ENCODE assay signal across 8 cellular contexts in genomic region chr11:45771942-45772522, GRCh38. TPM values are rescaled to one million over a fixed set of nuclear protein-coding genes. Genes with fewer than 3 reads are reported as not detected.
DNase-seq lines count a peak whose midpoint lies in the region; ATAC-seq and TF ChIP-seq lines count a peak whose summit lies in the region.

No MANE protein-coding gene starts in this region.

- peak overlapping the region; percentile 68 to 69 for H3K9ac ChIP-seq in duodenal mucosa (ENCODE audit: low read depth in 1 of 2, low read length in 2 of 2)

- H3K4me3 ChIP-seq in duodenal mucosa (ENCODE audit: low read depth in 1 of 2, low read length in 2 of 2), result peak overlapping the region; percentile 81 to 90
- peak overlapping the region; percentile 27 for H3K4me3 ChIP-seq in lung

- peak; percentile 77 for TF ChIP-seq CTCF in lung (IDR thresholded peaks at IDR 0.05; ENCODE audit: control extremely low read depth, extremely low read depth)

- H3K36me3 ChIP-seq in duodenal mucosa (ENCODE audit: control insufficient read depth in 1 of 2, insufficient read depth in 2 of 2, low read length in 2 of 2), result no peaks in the 10 kb centered on the region
- H3K36me3 ChIP-seq in lung (ENCODE audit: control insufficient read depth in 2 of 2, insufficient read depth in 2 of 2, low read length in 2 of 2), result no peaks in the 10 kb centered on the region

- H3K4me1 ChIP-seq in duodenal mucosa (ENCODE audit: control insufficient read depth in 1 of 2, insufficient read depth in 2 of 2, low read length in 2 of 2), result peaks cover 0 to 10% of the 10 kb centered on the region in 2 donors
- peaks cover 0 to 2% of the 10 kb centered on the region in 2 donors for H3K4me1 ChIP-seq in lung (ENCODE audit: control insufficient read depth in 2 of 2, insufficient read depth in 2 of 2, low read length in 2 of 2)

- H3K27me3 ChIP-seq in duodenal mucosa (ENCODE audit: control insufficient read depth in 1 of 2, insufficient read depth in 2 of 2, low read length in 2 of 2) (no peaks in the 10 kb centered on the region), lung (ENCODE audit: control insufficient read depth, insufficient read depth) (no peaks in the 10 kb centered on the region)

- DNase-seq in Ammon's horn (ENCODE audit: low spot score) (peak; percentile 86), NCI-H526 (lab: John Stamatoyannopoulos, UW) (peak; percentile 85 to 96), lung (ENCODE audit: low spot score) (peak; percentile 86)
- DNase-seq in activated CD4-positive, alpha-beta T cell treated with anti-CD3 and anti-CD28 coated beads, Interleukin-2, amount 50 U/mL, for 4 hours, result peak; percentile 74 to 78
- DNase-seq in stimulated activated CD4-positive, alpha-beta T cell treated with anti-CD3 and anti-CD28 coated beads, TNF-alpha, amount 100 ng/mL, for 1 hour (ENCODE audit: low read depth in 3 of 3, low spot score in 1 of 3), result peak; percentile 45 to 77 (median 55)

- WGBS in lung, 2 donors, result 10 to 11% methylated on average over 19 to 21 of the region's 21 CpGs

- H3K9me3 ChIP-seq in duodenal mucosa (ENCODE audit: control insufficient read depth in 1 of 2, low read length in 2 of 2) (no peaks in the 10 kb centered on the region), lung (ENCODE audit: control insufficient read depth in 2 of 2, insufficient read depth in 1 of 2, low read length in 1 of 2) (no peaks in the 10 kb centered on the region)

- no peak overlapping the region for H3K27ac ChIP-seq in duodenal mucosa (ENCODE audit: low read depth, low read length)
- H3K27ac ChIP-seq in lung (ENCODE audit: low read depth in 1 of 2, low read length in 1 of 2), result peak overlapping the region; percentile 17 to 72

- ATAC-seq in GM19043 (IDR thresholded peaks at IDR 0.05; ENCODE audit: low read depth, unreplicated experiment) (peak; percentile 80), HG03439 (IDR thresholded peaks at IDR 0.05; ENCODE audit: unreplicated experiment) (peak; percentile 81), lung (ENCODE audit: insufficient read depth, low FRiP score) (peak; percentile 95)

RNA-seq across cellular contexts. Expression of gene SLC35C1, which starts 32.9 kb away (rescaled TPM):
- total RNA-seq in lung, result 10 to 100 TPM in 1 of 2 donors, 1 to 10 TPM in 1; 5.4 to 27.2 TPM
- polyA plus RNA-seq in lung, result 10 to 100 TPM; 21.1 to 35.9 TPM
